ENCODE assay signal across 9 cellular contexts in the genomic region with DNA sequence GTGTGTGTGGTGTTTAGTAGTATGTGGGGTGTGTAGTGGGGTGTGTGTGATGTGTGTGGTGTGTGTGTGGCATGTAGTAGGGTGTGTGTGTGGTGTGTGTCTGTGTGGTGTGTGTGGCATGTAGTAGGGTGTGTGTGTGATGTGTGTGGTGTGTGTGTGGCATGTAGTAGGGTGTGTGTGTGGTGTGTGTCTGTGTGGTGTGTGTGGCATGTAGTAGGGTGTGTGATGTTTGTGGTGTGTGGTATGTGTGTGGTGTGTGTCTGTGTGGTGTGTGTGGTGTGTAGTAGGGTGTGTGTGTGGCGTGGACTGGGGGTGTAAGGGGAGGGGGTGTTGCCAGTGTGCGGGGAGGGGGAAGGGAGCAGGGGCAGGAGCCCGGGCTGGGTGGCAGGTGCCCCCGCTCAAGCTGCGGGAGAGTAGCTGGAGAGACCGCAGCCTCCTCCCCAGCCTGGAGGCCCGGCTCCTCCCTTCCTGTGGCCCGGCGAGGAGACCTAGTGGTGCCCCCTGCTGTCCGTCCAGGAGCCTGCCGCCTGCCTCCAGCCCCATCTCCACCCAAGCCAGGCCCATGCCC. TPM values are rescaled to one million over a fixed set of nuclear protein-coding genes. Genes with fewer than 3 reads are reported as not detected.
DNase-seq lines count a peak whose midpoint lies in the region; ATAC-seq, FAIRE-seq and TF ChIP-seq lines count a peak whose summit lies in the region.
"Not testable (repeated sequence)": the region's sequence is repeated elsewhere in the genome, so short reads cannot be mapped to it uniquely, and the experiment has no call there.
"Had no signal": no experiment of that assay in that cellular context is flagged by ENCODE, and none has a peak within 500 bp of the region (broad histone marks: within the 10 kb centered on the region; RNA-seq: fewer than 3 reads in every experiment).

No MANE protein-coding gene starts in this region.

- peak; percentile 59 for TF ChIP-seq CTCF in chondrocyte (IDR thresholded peaks at IDR 0.05)

- not testable (repeated sequence) for H3K36me3 Mint-ChIP-seq in chondrocyte (ENCODE audit: low read depth)

- FAIRE-seq in urothelium cell line (lab: Jason Lieb, UNC): peak; percentile 100

- not testable (repeated sequence) for H3K4me1 Mint-ChIP-seq in chondrocyte (ENCODE audit: low read depth)

- not testable (repeated sequence) for H3K27ac Mint-ChIP-seq in chondrocyte (ENCODE audit: unreplicated experiment)

- DNase-seq in SK-N-DZ (ENCODE audit: low spot score): peak; percentile 19
- DNase-seq in activated T-cell treated with anti-CD3 and anti-CD28 coated beads for 4 hours: peak; percentile 26
- peak; percentile 68 for DNase-seq in chondrocyte (ENCODE audit: low spot score)
- DNase-seq in left kidney (ENCODE audit: low read depth, low spot score): peak; percentile 1
- DNase-seq in stimulated activated CD4-positive, alpha-beta T cell treated with anti-CD3 and anti-CD28 coated beads, Interleukin-12 subunit alpha, Interleukin-12 subunit beta, amount 100 ng/mL, for 48 hours (ENCODE audit: low read depth in 2 of 3, low spot score in 1 of 3): peak; percentile 63 to 85 (median 74)
- DNase-seq in urothelium cell line (ENCODE audit: low spot score): not testable (repeated sequence)

- peak; percentile 61 for ATAC-seq in GM18907 (IDR thresholded peaks at IDR 0.05; ENCODE audit: unreplicated experiment)
- ATAC-seq in HG03103 (IDR thresholded peaks at IDR 0.05; ENCODE audit: low read depth, unreplicated experiment): peak; percentile 74

- H3K27me3 Mint-ChIP-seq in chondrocyte (ENCODE audit: low read depth): not testable (repeated sequence)

- not testable (repeated sequence) for H3K9me3 Mint-ChIP-seq in chondrocyte (ENCODE audit: low read depth)

- not testable (repeated sequence) for H3K4me3 Mint-ChIP-seq in chondrocyte (ENCODE audit: unreplicated experiment)

RNA-seq across cellular contexts. Expression of a gene that starts 38.3 kb away (rescaled TPM):
- polyA plus RNA-seq in SK-N-DZ (2014; cell fraction: cytosol; rRNA removed): 0.82 TPM in 1 of 2 replicates, not detected in the other
- 0.10 and 1.8 TPM in 2 replicates for polyA plus RNA-seq in SK-N-DZ (2014; cell fraction: nucleus; rRNA removed)
- 0.20 TPM in 1 of 3 replicates, not detected in the others for total RNA-seq in chondrocyte
- total RNA-seq: skeletal muscle tissue had no signal
